ENCODE assay signal across 37 cellular contexts in genomic region chr7:52120908-52121307, GRCh38.
"Had no signal": no experiment of that assay in that cellular context is flagged by ENCODE, and none has a peak within 500 bp of the region (broad histone marks: within the 10 kb centered on the region; RNA-seq: fewer than 3 reads in every experiment).

No MANE protein-coding gene starts in this region.

- H3K4me1 Mint-ChIP-seq: activated naive CD4-positive, alpha-beta T cell treated with anti-CD3 and anti-CD28 coated beads, Interleukin-2, amount 10 ng/mL, durations not matched to agents 7 days and 5 days; immature natural killer cell; nephron; stimulated activated memory B cell treated with anti-CD40 and anti-IgM and Interleukin-4, amounts not matched to agents 10 μg/mL and 1 μg/mL and 100 μg/mL, for 72 hours; stimulated activated naive CD8-positive, alpha-beta T cell treated with anti-CD3 and anti-CD28 coated beads, Interleukin-15, amount 100 ng/mL, for 72 hours had no signal

- H3K9me3 ChIP-seq: pancreas, prostate gland, sigmoid colon, uterus had no signal

- DNase-seq: activated CD4-positive, alpha-beta T cell treated with anti-CD3 and anti-CD28 coated beads for 4 hours; activated CD4-positive, alpha-beta T cell treated with anti-CD3 and anti-CD28 coated beads, Interleukin-2, amount 50 U/mL, for 4 hours; activated CD4-positive, CD25-positive, alpha-beta regulatory T cell; activated CD8-positive, alpha-beta memory T cell treated with anti-CD3 and anti-CD28 coated beads, Interleukin-2, amount 50 U/mL, for 4 hours; activated gamma-delta T cell; activated naive CD4-positive, alpha-beta T cell treated with anti-CD3 and anti-CD28 coated beads, Interleukin-2, amount 10 ng/mL, durations not matched to agents 7 days and 5 days; activated T-cell treated with anti-CD3 and anti-CD28 coated beads, Interleukin-2, amount 50 U/mL, for 1 hour; amniotic stem cell; brain microvascular endothelial cell; dorsolateral prefrontal cortex; effector memory CD4-positive, alpha-beta T cell; erythroblast; head of caudate nucleus; hypothalamus; immature natural killer cell; kidney; left colon; mammary epithelial cell; nucleus accumbens; pancreas; retina; sigmoid colon; small intestine; stimulated activated CD4-positive, alpha-beta T cell treated with anti-CD3 and anti-CD28 coated beads, Interleukin-1b, Interleukin-23, amount 100 ng/mL, for 48 hours; stimulated activated CD4-positive, alpha-beta T cell treated with anti-CD3 and anti-CD28 coated beads, Interleukin-4, amount 100 ng/mL, for 4 hours; stimulated activated CD8-positive, alpha-beta memory T cell treated with anti-CD3 and anti-CD28 coated beads, Interleukin-4, amount 100 ng/mL, for 48 hours; stimulated activated naive CD8-positive, alpha-beta T cell treated with anti-CD3 and anti-CD28 coated beads, Interleukin-15, amount 100 ng/mL, for 72 hours; substantia nigra; T-helper 1 cell; uterus had no signal

- H3K27me3 ChIP-seq: brain microvascular endothelial cell, pancreas, sigmoid colon, uterus had no signal

- H3K36me3 Mint-ChIP-seq: activated naive CD4-positive, alpha-beta T cell treated with anti-CD3 and anti-CD28 coated beads, Interleukin-2, amount 10 ng/mL, durations not matched to agents 7 days and 5 days; stimulated activated memory B cell treated with anti-CD40 and anti-IgM and Interleukin-4, amounts not matched to agents 10 μg/mL and 1 μg/mL and 100 μg/mL, for 72 hours; type B pancreatic cell had no signal

- H3K9me3 Mint-ChIP-seq: nephron; stimulated activated naive CD8-positive, alpha-beta T cell treated with anti-CD3 and anti-CD28 coated beads, Interleukin-15, amount 100 ng/mL, for 72 hours; type B pancreatic cell had no signal

- H3K27ac Mint-ChIP-seq: activated naive CD4-positive, alpha-beta T cell treated with anti-CD3 and anti-CD28 coated beads, Interleukin-2, amount 10 ng/mL, durations not matched to agents 7 days and 5 days; immature natural killer cell; nephron; stimulated activated memory B cell treated with anti-CD40 and anti-IgM and Interleukin-4, amounts not matched to agents 10 μg/mL and 1 μg/mL and 100 μg/mL, for 72 hours; stimulated activated naive CD8-positive, alpha-beta T cell treated with anti-CD3 and anti-CD28 coated beads, Interleukin-15, amount 100 ng/mL, for 72 hours; T-helper 2 cell treated with Interferon-gamma antibody and Interleukin-4, amounts not matched to agents 5 μg/mL and 100 μg/mL, for 36 hours; type B pancreatic cell had no signal

- H3K4me3 ChIP-seq: coronary artery, dorsolateral prefrontal cortex, pancreas, prostate gland, sigmoid colon, uterus had no signal

- H3K27me3 Mint-ChIP-seq: activated naive CD4-positive, alpha-beta T cell treated with anti-CD3 and anti-CD28 coated beads, Interleukin-2, amount 10 ng/mL, durations not matched to agents 7 days and 5 days; stimulated activated memory B cell treated with anti-CD40 and anti-IgM and Interleukin-4, amounts not matched to agents 10 μg/mL and 1 μg/mL and 100 μg/mL, for 72 hours; stimulated activated naive CD8-positive, alpha-beta T cell treated with anti-CD3 and anti-CD28 coated beads, Interleukin-15, amount 100 ng/mL, for 72 hours had no signal

- FAIRE-seq: astrocyte, kidney, pancreas, small intestine had no signal

- H3K4me3 Mint-ChIP-seq: activated naive CD4-positive, alpha-beta T cell treated with anti-CD3 and anti-CD28 coated beads, Interleukin-2, amount 10 ng/mL, durations not matched to agents 7 days and 5 days; immature natural killer cell; nephron; stimulated activated memory B cell treated with anti-CD40 and anti-IgM and Interleukin-4, amounts not matched to agents 10 μg/mL and 1 μg/mL and 100 μg/mL, for 72 hours; stimulated activated naive CD8-positive, alpha-beta T cell treated with anti-CD3 and anti-CD28 coated beads, Interleukin-15, amount 100 ng/mL, for 72 hours; T-helper 2 cell treated with Interferon-gamma antibody and Interleukin-4, amounts not matched to agents 5 μg/mL and 100 μg/mL, for 36 hours; type B pancreatic cell had no signal

- ATAC-seq: left colon; pancreas; stimulated activated memory B cell treated with anti-CD40 and anti-IgM and Interleukin-4, amounts not matched to agents 10 μg/mL and 1 μg/mL and 100 μg/mL, for 72 hours; stimulated activated naive CD8-positive, alpha-beta T cell treated with anti-CD3 and anti-CD28 coated beads, Interleukin-15, amount 100 ng/mL, for 72 hours had no signal

- H3K27ac ChIP-seq: brain microvascular endothelial cell, coronary artery, dorsolateral prefrontal cortex, pancreas, prostate gland, sigmoid colon, uterus had no signal

- H3K36me3 ChIP-seq: brain microvascular endothelial cell, pancreas, prostate gland, sigmoid colon, uterus had no signal

- H3K4me1 ChIP-seq: pancreas, prostate gland, sigmoid colon, uterus had no signal
